ENCODE assay signal across 8 cellular contexts in the genomic region with DNA sequence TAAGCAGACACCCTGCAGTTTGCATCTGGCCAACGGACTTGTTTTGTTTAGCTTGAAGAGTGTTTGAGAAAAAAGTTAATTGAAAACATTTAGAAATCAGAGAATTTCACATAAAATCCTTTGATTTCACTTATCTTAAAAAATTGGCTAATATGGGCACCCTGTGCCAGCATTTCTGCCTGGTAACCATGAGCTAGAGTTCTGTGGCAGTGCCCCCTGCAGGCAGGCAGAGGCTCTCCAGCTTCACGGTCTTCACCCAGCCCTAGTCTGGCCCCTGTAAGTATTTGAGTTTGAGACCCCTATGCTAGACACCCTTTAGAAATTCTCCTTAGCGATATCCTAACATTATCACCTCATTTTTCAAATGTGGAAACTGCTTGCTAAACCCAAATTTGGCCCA. TPM values are rescaled to one million over a fixed set of nuclear protein-coding genes. Genes with fewer than 3 reads are reported as not detected.
A peak's percentile ranks its signal among the peaks of the same experiment; 100 is the strongest.
DNase-seq lines count a peak whose midpoint lies in the region; ATAC-seq and TF ChIP-seq lines count a peak whose summit lies in the region.

No MANE protein-coding gene starts in this region.

- no peaks in the 10 kb centered on the region for H3K36me3 Mint-ChIP-seq in stimulated activated effector memory CD8-positive, alpha-beta T cell treated with anti-CD3 and anti-CD28 coated beads, Interleukin-12 subunit alpha, Interleukin-12 subunit beta, amount 100 ng/mL, for 72 hours

- no peak for TF ChIP-seq POLR2A in Peyer's patch (IDR thresholded peaks at IDR 0.05)

- H3K4me1 Mint-ChIP-seq in stimulated activated effector memory CD8-positive, alpha-beta T cell treated with anti-CD3 and anti-CD28 coated beads, Interleukin-12 subunit alpha, Interleukin-12 subunit beta, amount 100 ng/mL, for 72 hours, result no peaks in the 10 kb centered on the region

- no peaks in the 10 kb centered on the region for H3K4me1 ChIP-seq in Peyer's patch

- peak; percentile 65 for ATAC-seq in stimulated activated effector memory CD8-positive, alpha-beta T cell treated with anti-CD3 and anti-CD28 coated beads, Interleukin-12 subunit alpha, Interleukin-12 subunit beta, amount 100 ng/mL, for 72 hours
- ATAC-seq in HG02623 (IDR thresholded peaks at IDR 0.05; ENCODE audit: unreplicated experiment) (no peak), GM18868 (IDR thresholded peaks at IDR 0.05; ENCODE audit: unreplicated experiment) (no peak)

- peaks cover 0 to 5% (median 1%) of the 10 kb centered on the region in 4 donors for H3K9me3 ChIP-seq in Peyer's patch

- no peaks in the 10 kb centered on the region for H3K27me3 ChIP-seq in Peyer's patch

- peak; percentile 60 for DNase-seq in activated CD8-positive, alpha-beta memory T cell treated with anti-CD3 and anti-CD28 coated beads, Interleukin-2, amount 50 U/mL, for 48 hours
- DNase-seq in activated CD8-positive, alpha-beta memory T cell treated with anti-CD3 and anti-CD28 coated beads for 24 hours, result no peak
- DNase-seq in Peyer's patch (peak in 1 of 3 donors; percentile 49), fibroblast of pulmonary artery (ENCODE audit: low read depth) (peak; percentile 17), NCI-H1092 treated with DMSO at 0.1 percent for 48 hours (lab: John Stamatoyannopoulos, UW) (no peak)
- DNase-seq in stimulated activated effector memory CD8-positive, alpha-beta T cell treated with anti-CD3 and anti-CD28 coated beads, Interleukin-12 subunit alpha, Interleukin-12 subunit beta, amount 100 ng/mL, for 72 hours (ENCODE audit: low spot score in 2 of 2), result no peak

- peak in 4 of 6 experiments; percentile 30 to 52 (median 45) for TF ChIP-seq CTCF in Peyer's patch (IDR thresholded peaks at IDR 0.05)
- peak; percentile 51 for TF ChIP-seq CTCF in fibroblast of pulmonary artery (IDR thresholded peaks at IDR 0.05; ENCODE audit: low read length, missing control alignments)

- H3K9me3 Mint-ChIP-seq in stimulated activated effector memory CD8-positive, alpha-beta T cell treated with anti-CD3 and anti-CD28 coated beads, Interleukin-12 subunit alpha, Interleukin-12 subunit beta, amount 100 ng/mL, for 72 hours, result no peaks in the 10 kb centered on the region

- no peak overlapping the region for H3K4me3 Mint-ChIP-seq in stimulated activated effector memory CD8-positive, alpha-beta T cell treated with anti-CD3 and anti-CD28 coated beads, Interleukin-12 subunit alpha, Interleukin-12 subunit beta, amount 100 ng/mL, for 72 hours

- no peak overlapping the region for H3K27ac ChIP-seq in Peyer's patch

- H3K4me3 ChIP-seq in Peyer's patch (no peak overlapping the region), fibroblast of pulmonary artery (replicated peaks; ENCODE audit: low read depth, low read length) (no peak overlapping the region)

- no peak overlapping the region for H3K27ac Mint-ChIP-seq in stimulated activated effector memory CD8-positive, alpha-beta T cell treated with anti-CD3 and anti-CD28 coated beads, Interleukin-12 subunit alpha, Interleukin-12 subunit beta, amount 100 ng/mL, for 72 hours

- no peaks in the 10 kb centered on the region for H3K36me3 ChIP-seq in Peyer's patch

RNA-seq across cellular contexts. Expression of gene FANCC, which starts 18.8 kb away (rescaled TPM):
- total RNA-seq in Peyer's patch, result 10 to 100 TPM; 13.8 to 32.2 (median 21.4) TPM

Comparison
In these comparisons a context has a peak if more than half of its experiments do, and no peak if none do; other contexts are left out.
1. DNase-seq: peak in activated CD8-positive, alpha-beta memory T cell treated with anti-CD3 and anti-CD28 coated beads, Interleukin-2, amount 50 U/mL, for 48 hours (single experiment) and fibroblast of pulmonary artery (single experiment); none in activated CD8-positive, alpha-beta memory T cell treated with anti-CD3 and anti-CD28 coated beads for 24 hours (single experiment), stimulated activated effector memory CD8-positive, alpha-beta T cell treated with anti-CD3 and anti-CD28 coated beads, Interleukin-12 subunit alpha, Interleukin-12 subunit beta, amount 100 ng/mL, for 72 hours (0 of 2) and NCI-H1092 treated with DMSO at 0.1 percent for 48 hours (single experiment).